Comparison of ENCODE assay signal across 2 cellular contexts in genomic region chr4:184403384-184403781, GRCh38.
TF ChIP-seq lines count a peak whose summit lies in the region.

No MANE protein-coding gene starts in this region.

TF ChIP-seq in WTC11, 78 proteins besides CTCF, POLR2A, EP300 and RAD21 (continued from another document):
- TF ChIP-seq E2F4 (CRISPR knock-in tag; IDR thresholded peaks at IDR 0.05; ENCODE audit: borderline replicate concordance, low read depth) = no peak
- TF ChIP-seq FOXP1 (CRISPR knock-in tag; IDR thresholded peaks at IDR 0.05; ENCODE audit: borderline replicate concordance) = no peak
- TF ChIP-seq PRDM15 (CRISPR knock-in tag; IDR thresholded peaks at IDR 0.05) = no peak
- TF ChIP-seq ZNF263 (CRISPR knock-in tag; IDR thresholded peaks at IDR 0.05; ENCODE audit: low read depth) = no peak

TF ChIP-seq in H1, 55 proteins besides CTCF, POLR2A, EP300 and RAD21 (continued from another document):
- no peak for TF ChIP-seq CHD7 (IDR thresholded peaks at IDR 0.05; ENCODE audit: insufficient replicate concordance, low read length)
- no peak for TF ChIP-seq TBP (IDR thresholded peaks at IDR 0.05; ENCODE audit: low read depth, low read length)
- TF ChIP-seq CBX8 (IDR thresholded peaks at IDR 0.05; ENCODE audit: borderline replicate concordance, low read depth, low read length) = no peak
